ENCODE assay signal across 22 cellular contexts in genomic region chr18:78830161-78830560, GRCh38.
DNase-seq lines count a peak whose midpoint lies in the region; FAIRE-seq and TF ChIP-seq lines count a peak whose summit lies in the region.
"Had no signal": no experiment of that assay in that cellular context is flagged by ENCODE, and none has a peak within 500 bp of the region (broad histone marks: within the 10 kb centered on the region; RNA-seq: fewer than 3 reads in every experiment).

No MANE protein-coding gene starts in this region.

- H3K36me3 Mint-ChIP-seq in endothelial cell (ENCODE audit: low read depth, unreplicated experiment) (peaks cover 25% of the 10 kb centered on the region), neural progenitor cell (no peaks in the 10 kb centered on the region)
- H3K36me3 Mint-ChIP-seq: CD8-positive, alpha-beta T cell had no signal

- H3K9me3 ChIP-seq in neural progenitor cell (ENCODE audit: low read depth): no peaks in the 10 kb centered on the region
- H3K9me3 ChIP-seq in vagina: no peaks in the 10 kb centered on the region
- no peaks in the 10 kb centered on the region for H3K9me3 ChIP-seq in esophagus squamous epithelium
- H3K9me3 ChIP-seq: A549; BLaER1 treated with 17β-estradiol and CSF1 and Interleukin-3, amounts not matched to agents 10 nM and 100 nM; Caco-2 had no signal

- H3K4me3 ChIP-seq in bronchial epithelial cell (ENCODE audit: low read depth, low read length): no peak overlapping the region
- no peak overlapping the region for H3K4me3 ChIP-seq in neural progenitor cell
- H3K4me3 ChIP-seq in vagina: no peak overlapping the region
- no peak overlapping the region for H3K4me3 ChIP-seq in esophagus squamous epithelium
- H3K4me3 ChIP-seq: A549; BLaER1 treated with 17β-estradiol and CSF1 and Interleukin-3, amounts not matched to agents 10 nM and 100 nM had no signal

- H3F3A ChIP-seq in neural progenitor cell (ENCODE audit: low read depth): peaks cover 20% of the 10 kb centered on the region

- H3K27ac ChIP-seq in neural progenitor cell: no peak overlapping the region
- H3K27ac ChIP-seq in vagina: no peak overlapping the region
- H3K27ac ChIP-seq in esophagus squamous epithelium: no peak overlapping the region
- H3K27ac ChIP-seq: 22Rv1; A549; BLaER1 treated with 17β-estradiol and CSF1 and Interleukin-3, amounts not matched to agents 10 nM and 100 nM; C4-2B had no signal

- peak overlapping the region; percentile 61 for H3K4me3 Mint-ChIP-seq in endothelial cell (ENCODE audit: unreplicated experiment)
- H3K4me3 Mint-ChIP-seq in neural progenitor cell: peak overlapping the region; percentile 17
- H3K4me3 Mint-ChIP-seq: B cell; CD4-positive, alpha-beta T cell; CD8-positive, alpha-beta T cell had no signal

- DNase-seq in bronchial epithelial cell (ENCODE audit: low read depth) (no peak), endothelial cell (ENCODE audit: low spot score) (no peak), neural progenitor cell (ENCODE audit: low spot score) (no peak), vagina (ENCODE audit: extremely low spot score in 2 of 2) (peak; percentile 61 to 77), GM19239 (ENCODE audit: insufficient read length, low spot score) (no peak), esophagus squamous epithelium (lab: John Stamatoyannopoulos, UW) (no peak), KBM-7 (no peak)
- DNase-seq: AML-193; Caco-2; Calu3; CD4-positive, alpha-beta T cell; CD8-positive, alpha-beta T cell; DMS79 treated with DMSO at 0.1 percent for 48 hours; GF-D8 had no signal

- no peaks in the 10 kb centered on the region for H3K4me1 Mint-ChIP-seq in endothelial cell (ENCODE audit: unreplicated experiment)
- H3K4me1 Mint-ChIP-seq in neural progenitor cell: peaks cover 17% of the 10 kb centered on the region
- H3K4me1 Mint-ChIP-seq: B cell had no signal

- WGBS in esophagus squamous epithelium, 2 donors: 81 to 87% methylated on average over 10 of the region's 10 CpGs

- H3K9me3 Mint-ChIP-seq in endothelial cell (ENCODE audit: unreplicated experiment) (peaks cover 54% of the 10 kb centered on the region), neural progenitor cell (no peaks in the 10 kb centered on the region)
- H3K9me3 Mint-ChIP-seq: CD4-positive, alpha-beta T cell; CD8-positive, alpha-beta T cell had no signal

- H3K27ac Mint-ChIP-seq in endothelial cell (ENCODE audit: unreplicated experiment): no peak overlapping the region
- no peak overlapping the region for H3K27ac Mint-ChIP-seq in neural progenitor cell
- H3K27ac Mint-ChIP-seq: B cell; CD4-positive, alpha-beta T cell; CD8-positive, alpha-beta T cell had no signal

- H3K79me2 ChIP-seq in neural progenitor cell (ENCODE audit: low read depth): no peaks in the 10 kb centered on the region

- FAIRE-seq in bronchial epithelial cell (lab: Jason Lieb, UNC): peak; percentile 58
- FAIRE-seq in GM19239 (lab: Jason Lieb, UNC): no peak
- FAIRE-seq: A549, D721Med, G401.6, GM12891 had no signal

- H3K27me3 ChIP-seq in bronchial epithelial cell (ENCODE audit: control insufficient read depth, insufficient read depth, low read length) (no peaks in the 10 kb centered on the region), neural progenitor cell (no peaks in the 10 kb centered on the region), vagina (no peaks in the 10 kb centered on the region), esophagus squamous epithelium (peaks cover 0 to 11% (median 0%) of the 10 kb centered on the region in 4 donors)
- H3K27me3 ChIP-seq: BLaER1 treated with 17β-estradiol and CSF1 and Interleukin-3, amounts not matched to agents 10 nM and 100 nM had no signal

- TF ChIP-seq CTCF in bronchial epithelial cell (IDR thresholded peaks at IDR 0.05; ENCODE audit: insufficient read depth, low read length, severe bottlenecking): no peak
- no peak for TF ChIP-seq CTCF in endothelial cell (IDR thresholded peaks at IDR 0.05; ENCODE audit: unreplicated experiment)
- no peak for TF ChIP-seq CTCF in neural progenitor cell (IDR thresholded peaks at IDR 0.05)
- no peak for TF ChIP-seq CTCF in vagina (IDR thresholded peaks at IDR 0.05)
- TF ChIP-seq CTCF in esophagus squamous epithelium (IDR thresholded peaks at IDR 0.05): no peak

- intact Hi-C loops in vagina (cut with DNase I): no loop called here
- intact Hi-C loops in esophagus squamous epithelium (cut with DNase I): no loop called here

- in situ Hi-C loops in KBM-7 (cut with MboI; ENCODE audit: low pct_unique_long_range_greater_than_20kb, low sequenced_read_pairs): no loop called here

- H3K9ac ChIP-seq in neural progenitor cell: no peak overlapping the region
- H3K9ac ChIP-seq: BLaER1 treated with 17β-estradiol and CSF1 and Interleukin-3, amounts not matched to agents 10 nM and 100 nM had no signal

- no peak overlapping the region for H2AFZ ChIP-seq in neural progenitor cell (replicated peaks)

- no peaks in the 10 kb centered on the region for H4K20me1 ChIP-seq in neural progenitor cell (ENCODE audit: low read depth)
- H4K20me1 ChIP-seq: BLaER1 treated with 17β-estradiol and CSF1 and Interleukin-3, amounts not matched to agents 10 nM and 100 nM had no signal

- H3K36me3 ChIP-seq in bronchial epithelial cell (ENCODE audit: control insufficient read depth, insufficient read depth, low read length): no peaks in the 10 kb centered on the region
- no peaks in the 10 kb centered on the region for H3K36me3 ChIP-seq in neural progenitor cell
- H3K36me3 ChIP-seq in vagina: no peaks in the 10 kb centered on the region
- no peaks in the 10 kb centered on the region for H3K36me3 ChIP-seq in esophagus squamous epithelium
- H3K36me3 ChIP-seq: BLaER1 treated with 17β-estradiol and CSF1 and Interleukin-3, amounts not matched to agents 10 nM and 100 nM had no signal

- no peak overlapping the region for H3K4me2 ChIP-seq in neural progenitor cell
- H3K4me2 ChIP-seq: A549; BLaER1 treated with 17β-estradiol and CSF1 and Interleukin-3, amounts not matched to agents 10 nM and 100 nM had no signal

- TF ChIP-seq POLR2A in vagina (IDR thresholded peaks at IDR 0.05) (no peak), esophagus squamous epithelium (IDR thresholded peaks at IDR 0.05) (no peak)

- H3K27me3 Mint-ChIP-seq in endothelial cell (ENCODE audit: unreplicated experiment): peaks cover 17% of the 10 kb centered on the region
- no peaks in the 10 kb centered on the region for H3K27me3 Mint-ChIP-seq in neural progenitor cell (ENCODE audit: insufficient read depth, low read depth)
- H3K27me3 Mint-ChIP-seq: B cell had no signal

- H3K4me1 ChIP-seq in neural progenitor cell: peaks cover 34% of the 10 kb centered on the region
- H3K4me1 ChIP-seq in vagina: no peaks in the 10 kb centered on the region
- no peaks in the 10 kb centered on the region for H3K4me1 ChIP-seq in esophagus squamous epithelium
- H3K4me1 ChIP-seq: A549, Caco-2 had no signal

Comparison
In these comparisons a context has a peak if more than half of its experiments do, and no peak if none do; other contexts are left out.
1. DNase-seq: peak in vagina (2 of 2); none in bronchial epithelial cell (single experiment), endothelial cell (single experiment), neural progenitor cell (single experiment), GM19239 (single experiment), esophagus squamous epithelium (single experiment) and KBM-7 (single experiment).